ENCODE assay signal across 19 cellular contexts in genomic region chr10:22821501-22821900, GRCh38.
DNase-seq lines count a peak whose midpoint lies in the region; ATAC-seq and TF ChIP-seq lines count a peak whose summit lies in the region.
"Had no signal": no experiment of that assay in that cellular context is flagged by ENCODE, and none has a peak within 500 bp of the region (broad histone marks: within the 10 kb centered on the region; RNA-seq: fewer than 3 reads in every experiment).

No MANE protein-coding gene starts in this region.

- H3K9me3 ChIP-seq in IMR-90 (ENCODE audit: control insufficient read depth, insufficient read depth, low read length), result no peaks in the 10 kb centered on the region
- H3K9me3 ChIP-seq in mesenchymal stem cell (ENCODE audit: control insufficient read depth, low read length), result no peaks in the 10 kb centered on the region
- H3K9me3 ChIP-seq in right cardiac atrium (ENCODE audit: control insufficient read depth, low read length), result no peaks in the 10 kb centered on the region
- H3K9me3 ChIP-seq in adrenal gland (replicated peaks in 1 of 3), result no peaks in the 10 kb centered on the region
- H3K9me3 ChIP-seq: heart left ventricle, right lobe of liver had no signal

- H3K36me3 ChIP-seq in IMR-90 (ENCODE audit: control insufficient read depth, insufficient read depth, low read length) (no peaks in the 10 kb centered on the region), mesenchymal stem cell (ENCODE audit: control insufficient read depth in 1 of 2, insufficient read depth in 2 of 2, low read depth in 1 of 2, low read length in 2 of 2) (no peaks in the 10 kb centered on the region), adrenal gland (replicated peaks in 1 of 2) (no peaks in the 10 kb centered on the region)
- H3K36me3 ChIP-seq: heart left ventricle, right lobe of liver had no signal

- TF ChIP-seq CTCF in AG09309 (IDR thresholded peaks at IDR 0.05; ENCODE audit: control insufficient read depth, insufficient read depth, low read depth, low read length, missing control alignments), result no peak
- no peak for TF ChIP-seq CTCF in IMR-90 (conservative IDR thresholded peaks at IDR 0.05; ENCODE audit: low read depth, low read length)
- TF ChIP-seq CTCF in adrenal gland (IDR thresholded peaks at IDR 0.05), result no peak

- no peak overlapping the region for H2AK5ac ChIP-seq in IMR-90 (ENCODE audit: low read depth, low read length)
- H2AK5ac ChIP-seq in mesenchymal stem cell (ENCODE audit: low read length, severe bottlenecking), result no peak overlapping the region

- no peaks in the 10 kb centered on the region for H3K79me1 ChIP-seq in IMR-90 (ENCODE audit: low read depth in 1 of 2, low read length in 2 of 2)
- no peaks in the 10 kb centered on the region for H3K79me1 ChIP-seq in mesenchymal stem cell (replicated peaks; ENCODE audit: low read length, poor library complexity, severe bottlenecking)

- H3K23ac ChIP-seq in IMR-90 (ENCODE audit: low read depth, low read length) (no peak overlapping the region), mesenchymal stem cell (ENCODE audit: low read length in 2 of 2) (no peak overlapping the region)

- H3K27ac ChIP-seq in IMR-90 (ENCODE audit: insufficient read depth, low read length) (peak overlapping the region; percentile 45; the same call in 1 of the 2 replicates), mesenchymal stem cell (ENCODE audit: low read length, poor library complexity, severe bottlenecking) (peak overlapping the region; percentile 88), right cardiac atrium (ENCODE audit: low read length) (no peak overlapping the region), adrenal gland (no peak overlapping the region)
- H3K27ac ChIP-seq: heart left ventricle, right lobe of liver had no signal

- H4K5ac ChIP-seq in IMR-90 (ENCODE audit: low read depth, low read length), result no peak overlapping the region

- CTCF ChIA-PET in IMR-90 (lab: Yijun Ruan, JAX), result no interaction called here

- no peak for TF ChIP-seq RAD21 in IMR-90 (IDR thresholded peaks at IDR 0.05; ENCODE audit: low read length)

- no peak overlapping the region; a peak in 2 of 4 replicates for H4K8ac ChIP-seq in IMR-90 (ENCODE audit: low read depth in 2 of 2, low read length in 2 of 2)
- no peak overlapping the region for H4K8ac ChIP-seq in mesenchymal stem cell (ENCODE audit: low read length)

- H3K9me1 ChIP-seq in IMR-90 (ENCODE audit: insufficient read depth, low read length), result peaks cover 5% of the 10 kb centered on the region; the same call in 1 of the 2 replicates

- H4K91ac ChIP-seq in IMR-90 (ENCODE audit: insufficient read depth, low read depth, low read length), result no peak overlapping the region
- H4K91ac ChIP-seq in mesenchymal stem cell (ENCODE audit: low read length), result no peak overlapping the region

- H3K4me2 ChIP-seq in IMR-90 (ENCODE audit: low read depth, low read length) (peak overlapping the region; percentile 73), mesenchymal stem cell (ENCODE audit: low read length, poor library complexity, severe bottlenecking) (peak overlapping the region; percentile 45)

- peak overlapping the region; percentile 28 for H2BK5ac ChIP-seq in IMR-90 (ENCODE audit: low read depth, low read length, poor library complexity, severe bottlenecking)
- H2BK5ac ChIP-seq in mesenchymal stem cell (ENCODE audit: low read depth, low read length, poor library complexity, severe bottlenecking), result no peak overlapping the region

- H2AFZ ChIP-seq in IMR-90 (replicated peaks; ENCODE audit: low read length, poor library complexity) (no peak overlapping the region), mesenchymal stem cell (ENCODE audit: low read depth, low read length) (no peak overlapping the region)

- H3K56ac ChIP-seq in IMR-90 (ENCODE audit: extremely low read depth, insufficient read depth, low read length), result no peak overlapping the region

- H3K27me3 ChIP-seq in IMR-90 (ENCODE audit: control insufficient read depth, insufficient read depth, low read length) (no peaks in the 10 kb centered on the region), mesenchymal stem cell (ENCODE audit: control insufficient read depth in 1 of 2, insufficient read depth in 1 of 2, low read length in 2 of 2) (no peaks in the 10 kb centered on the region), right cardiac atrium (ENCODE audit: control insufficient read depth, insufficient read depth) (no peaks in the 10 kb centered on the region), adrenal gland (no peaks in the 10 kb centered on the region)
- H3K27me3 ChIP-seq: heart left ventricle, right lobe of liver had no signal

- H2BK20ac ChIP-seq in IMR-90 (ENCODE audit: low read depth, low read length), result peak overlapping the region; percentile 13; the same call in 1 of the 2 replicates

- H4K20me1 ChIP-seq in IMR-90 (ENCODE audit: insufficient read depth, low read length), result no peaks in the 10 kb centered on the region

- dilution Hi-C loops in IMR-90 (cut with HindIII; ENCODE audit: low sequenced_read_pairs, unreplicated experiment), result no loop called here

- intact Hi-C loops in IMR-90 (cut with micrococcal nuclease), result no loop called here
- intact Hi-C loops in right cardiac atrium (cut with DNase I), result no loop called here
- intact Hi-C loops in adrenal gland (cut with DNase I), result no loop called here

- H2BK15ac ChIP-seq in IMR-90 (ENCODE audit: low read depth, low read length) (no peak overlapping the region), mesenchymal stem cell (ENCODE audit: low read depth, poor library complexity, severe bottlenecking) (no peak overlapping the region)

- no peak overlapping the region for H2AK9ac ChIP-seq in IMR-90 (replicated peaks; ENCODE audit: low read depth, low read length, poor library complexity)

- TF ChIP-seq POLR2A in IMR-90 (IDR thresholded peaks at IDR 0.05; ENCODE audit: low read depth, low read length), result no peak
- no peak for TF ChIP-seq POLR2A in adrenal gland (IDR thresholded peaks at IDR 0.05)

- no peak overlapping the region; the same call in 1 of the 2 replicates for H3K18ac ChIP-seq in IMR-90 (ENCODE audit: low read depth, low read length)
- no peak overlapping the region for H3K18ac ChIP-seq in mesenchymal stem cell (ENCODE audit: low read depth in 1 of 2, low read length in 2 of 2)

- ATAC-seq in IMR-90 (ENCODE audit: low read depth) (peak; percentile 40), right cardiac atrium (no peak)
- ATAC-seq: heart left ventricle, right lobe of liver had no signal

- H3K4ac ChIP-seq in IMR-90 (ENCODE audit: low read depth, low read length) (0 out of 2 replicates have a peak overlapping the region, but pooled peaks have one; percentile 12), mesenchymal stem cell (ENCODE audit: low read depth in 1 of 2, low read length in 2 of 2) (no peak overlapping the region)

- POLR2A ChIA-PET in IMR-90 (lab: Charles Lee; ENCODE audit: unreplicated experiment), result no interaction called here

- H2BK120ac ChIP-seq in IMR-90 (ENCODE audit: low read depth, low read length) (peak overlapping the region; percentile 61), mesenchymal stem cell (ENCODE audit: low read depth, low read length) (no peak overlapping the region)

- H3K14ac ChIP-seq in IMR-90 (replicated peaks; ENCODE audit: low read depth, low read length) (no peak overlapping the region), mesenchymal stem cell (ENCODE audit: low read length in 2 of 2) (no peak overlapping the region)

- H2BK12ac ChIP-seq in mesenchymal stem cell (ENCODE audit: low read length in 2 of 2), result no peak overlapping the region

- H3K4me3 ChIP-seq in AG09309 (ENCODE audit: control insufficient read depth, low read depth, low read length) (no peak overlapping the region), IMR-90 (ENCODE audit: insufficient read depth, low read depth, low read length) (no peak overlapping the region), mesenchymal stem cell (ENCODE audit: insufficient read depth in 1 of 2, low read depth in 1 of 2, low read length in 2 of 2) (no peak overlapping the region), right cardiac atrium (ENCODE audit: low read length) (no peak overlapping the region), adrenal gland (no peak overlapping the region)
- H3K4me3 ChIP-seq: heart left ventricle, right lobe of liver had no signal

- H3K9ac ChIP-seq in IMR-90 (ENCODE audit: low read depth, low read length) (no peak overlapping the region), mesenchymal stem cell (ENCODE audit: low read length) (peak overlapping the region; percentile 31)

- peaks cover 16% of the 10 kb centered on the region for H3K4me1 ChIP-seq in IMR-90 (ENCODE audit: control insufficient read depth, insufficient read depth, low read length)
- peaks cover 10% of the 10 kb centered on the region for H3K4me1 ChIP-seq in mesenchymal stem cell (ENCODE audit: control insufficient read depth, insufficient read depth, low read depth, low read length)
- peaks cover 1% of the 10 kb centered on the region for H3K4me1 ChIP-seq in right cardiac atrium (ENCODE audit: control insufficient read depth, insufficient read depth, low read length)
- no peaks in the 10 kb centered on the region for H3K4me1 ChIP-seq in adrenal gland (replicated peaks in 1 of 2)
- H3K4me1 ChIP-seq: right lobe of liver had no signal

- no TSS peak for BruUV-seq in IMR-90 (replicated peaks; lab: Mats Ljungman, UMichigan)

- in situ Hi-C loops in IMR-90 (cut with MboI; ENCODE audit: low sequenced_read_pairs), result loop anchor here (10.0 to 25.0 kb wide), 2 partner anchors 234 to 497 kb away; partner anchors contain the start of gene BMI1

- no CpG with 5 or more reads among the region's 1 CpG for WGBS in IMR-90 (ENCODE audit: extremely low coverage in 2 of 2, insufficient read length in 1 of 2), 2 experiments
- 0% methylated on average over 1 of the region's 1 CpG for WGBS in mesenchymal stem cell
- 71% methylated on average over 1 of the region's 1 CpG for WGBS in right cardiac atrium
- 65 to 79% (median 72%) methylated on average over 1 of the region's 1 CpG for WGBS in adrenal gland, 4 donors

- peak; percentile 83 for DNase-seq in AG09309 (ENCODE audit: low read depth)
- DNase-seq in IMR-90, result peak; percentile 86
- peak; percentile 70 for DNase-seq in dermis blood vessel endothelial cell
- DNase-seq in mesenchymal stem cell, result peak; percentile 80
- DNase-seq in cortex of kidney (lab: John Stamatoyannopoulos, UW), result no peak
- no peak for DNase-seq in right cardiac atrium
- DNase-seq in adrenal gland, result no peak
- DNase-seq in occipital lobe (lab: John Stamatoyannopoulos, UW), result no peak
- DNase-seq: activated CD4-positive, alpha-beta T cell treated with anti-CD3 and anti-CD28 coated beads, Interleukin-2, amount 50 U/mL, for 1 hour; caudate nucleus; endodermal cell; heart left ventricle; kidney; MV-4-11; NCI-H2081; NCI-H526 treated with DMSO at 0.1 percent for 48 hours; OCI-M1; right lobe of liver; stimulated activated CD4-positive, alpha-beta T cell treated with anti-CD3 and anti-CD28 coated beads, Interleukin-2, amount 100 ng/mL, for 48 hours had no signal

TF ChIP-seq in IMR-90, 13 proteins besides CTCF, POLR2A, EP300 and RAD21 (continues in another document):
- TF ChIP-seq BHLHE40 (IDR thresholded peaks at IDR 0.05; ENCODE audit: low read depth, low read length), result peak; percentile 54; the same call in 1 of the 2 replicates

Comparison
In these comparisons a context has a peak if more than half of its experiments do, and no peak if none do; other contexts are left out.
1. DNase-seq: peak in AG09309 (single experiment), IMR-90 (single experiment), dermis blood vessel endothelial cell (single experiment) and mesenchymal stem cell (single experiment); none in cortex of kidney (single experiment), right cardiac atrium (0 of 3), adrenal gland (0 of 7) and occipital lobe (single experiment).
2. H3K27ac ChIP-seq: peak in IMR-90 (single experiment) and mesenchymal stem cell (single experiment); none in right cardiac atrium (single experiment) and adrenal gland (0 of 5).